ENCODE assay signal across 8 cellular contexts in genomic region chr6:42450314-42451145, GRCh38. TPM values are rescaled to one million over a fixed set of nuclear protein-coding genes. Genes with fewer than 3 reads are reported as not detected.
DNase-seq lines count a peak whose midpoint lies in the region; ATAC-seq and TF ChIP-seq lines count a peak whose summit lies in the region.

No MANE protein-coding gene starts in this region.

- H3K9me3 Mint-ChIP-seq in T-cell (no peaks in the 10 kb centered on the region), nephron (no peaks in the 10 kb centered on the region), Caco-2 (ENCODE audit: unreplicated experiment) (no peaks in the 10 kb centered on the region)

- ATAC-seq in T-cell (replicated peaks in 1 of 4), result no peak
- no peak for ATAC-seq in GM18520 (IDR thresholded peaks at IDR 0.05; ENCODE audit: unreplicated experiment)
- ATAC-seq in GM18870 (IDR thresholded peaks at IDR 0.05; ENCODE audit: unreplicated experiment), result no peak

- CTCF ChIA-PET in T-cell (lab: Charles Lee) (interaction anchor here (0.6 to 1.9 kb wide), 3 partner anchors 11 to 60 kb away, joined by 3 to 13 read pairs (median 7); no protein-coding TSS in a partner anchor), Caco-2 (lab: Charles Lee) (interaction anchor here (0.6 kb wide), 1 partner anchor 99 kb away, joined by 3 read pairs; no protein-coding TSS in a partner anchor)

- peaks cover 19% of the 10 kb centered on the region for H3K36me3 Mint-ChIP-seq in T-cell
- peaks cover 17% of the 10 kb centered on the region for H3K36me3 Mint-ChIP-seq in nephron (ENCODE audit: low read depth)
- H3K36me3 Mint-ChIP-seq in Caco-2 (ENCODE audit: insufficient read depth, unreplicated experiment), result no peaks in the 10 kb centered on the region

- no peaks in the 10 kb centered on the region for H3K27me3 ChIP-seq in endocrine pancreas (ENCODE audit: control insufficient read depth, insufficient read depth, low read length)
- no peaks in the 10 kb centered on the region for H3K27me3 ChIP-seq in Caco-2 (replicated peaks; ENCODE audit: control insufficient read depth, insufficient read depth, low read length)

- BruUV-seq in Caco-2 (replicated peaks; lab: Mats Ljungman, UMichigan), result no TSS peak

- POLR2A ChIA-PET in T-cell (lab: Charles Lee), result interaction anchor here (0.6 to 2.2 kb wide), 8 partner anchors 16 to 1151 kb away, joined by 3 to 11 read pairs (median 6); partner anchors contain the start of gene TOMM6 (in 1 of the 2)
- POLR2A ChIA-PET in Caco-2 (lab: Charles Lee), result no interaction called here

- DNase-seq in stimulated activated CD4-positive, alpha-beta T cell treated with anti-CD3 and anti-CD28 coated beads, Interleukin-1b, Interleukin-23, amount 100 ng/mL, for 48 hours, result peak; percentile 31
- DNase-seq in stimulated activated CD4-positive, alpha-beta T cell treated with anti-CD3 and anti-CD28 coated beads, Interleukin-12 subunit alpha, Interleukin-12 subunit beta, amount 100 ng/mL, for 4 hours, result no peak
- DNase-seq in T-cell (peak in 5 of 34 experiments; percentile 12 to 32 (median 17)), Caco-2 (no peak)

- no peaks in the 10 kb centered on the region for H3K9me3 ChIP-seq in endocrine pancreas (ENCODE audit: control insufficient read depth, low read length)
- no peaks in the 10 kb centered on the region for H3K9me3 ChIP-seq in Caco-2

- peak overlapping the region; percentile 95 to 96 for H3K27ac Mint-ChIP-seq in T-cell
- H3K27ac Mint-ChIP-seq in nephron, result peak overlapping the region; percentile 95 to 99 (median 97)
- no peak overlapping the region for H3K27ac Mint-ChIP-seq in Caco-2 (ENCODE audit: unreplicated experiment)

- H3K27me3 Mint-ChIP-seq in T-cell (no peaks in the 10 kb centered on the region), nephron (ENCODE audit: low read depth) (peaks cover 14% of the 10 kb centered on the region), Caco-2 (ENCODE audit: insufficient read depth, unreplicated experiment) (peaks cover 5% of the 10 kb centered on the region)

- peaks cover 59 to 65% (median 60%) of the 10 kb centered on the region in 3 donors for H3K4me1 Mint-ChIP-seq in T-cell
- peaks cover 40% of the 10 kb centered on the region for H3K4me1 Mint-ChIP-seq in nephron
- H3K4me1 Mint-ChIP-seq in Caco-2 (ENCODE audit: low read depth, unreplicated experiment), result peaks cover 8% of the 10 kb centered on the region

- H3K4me3 ChIP-seq in endocrine pancreas (ENCODE audit: control insufficient read depth, insufficient read depth, low read length), result peak overlapping the region; percentile 71
- H3K4me3 ChIP-seq in Caco-2 (ENCODE audit: low read depth, low read length), result no peak overlapping the region

- H3K4me3 Mint-ChIP-seq in T-cell (peak overlapping the region; percentile 89 to 99 (median 93)), nephron (peak overlapping the region; percentile 99), Caco-2 (ENCODE audit: unreplicated experiment) (no peak overlapping the region)

- intact Hi-C loops in Caco-2 (cut with micrococcal nuclease; ENCODE audit: unreplicated experiment), result no loop called here

- H3K4me1 ChIP-seq in endocrine pancreas (ENCODE audit: control insufficient read depth, insufficient read depth, low read length) (no peaks in the 10 kb centered on the region), Caco-2 (0 out of 2 replicates have a peak, but pooled peaks cover 3% of the 10 kb centered on the region)

- TF ChIP-seq CTCF in nephron (IDR thresholded peaks at IDR 0.05; ENCODE audit: unreplicated experiment in 3 of 3), result no peak
- no peak for TF ChIP-seq CTCF in Caco-2 (IDR thresholded peaks at IDR 0.05; ENCODE audit: insufficient read depth in 1 of 2, low read depth in 1 of 2, low read length in 1 of 2, severe bottlenecking in 1 of 2, unreplicated experiment in 1 of 2)

- H3K36me3 ChIP-seq in endocrine pancreas (ENCODE audit: control insufficient read depth, insufficient read depth, low read length) (no peaks in the 10 kb centered on the region), Caco-2 (ENCODE audit: control insufficient read depth, insufficient read depth, low read length) (no peaks in the 10 kb centered on the region)

- H3K9ac ChIP-seq in endocrine pancreas (ENCODE audit: control insufficient read depth, insufficient read depth, low read length), result peak overlapping the region; percentile 44

RNA-seq across cellular contexts. Expression of gene TRERF1, which starts 1.2 kb away (rescaled TPM):
- total RNA-seq in T-cell (10 to 100 TPM; 20.5 to 52.2 (median 25.6) TPM), Caco-2 (2022) (0.39 and 0.49 TPM in 2 replicates)

Comparison
In these comparisons a context has a peak if more than half of its experiments do, and no peak if none do; other contexts are left out.
1. RNA of gene TRERF1, which starts 1.2 kb away (total RNA-seq): 20.5 to 52.2 TPM in T-cell; 0.39 to 0.49 TPM in Caco-2; every median in the first group is over 10 times any median in the second.